In genomic region chr6:128527375-128527774, GRCh38 we compare ENCODE assay signal across 14 cellular contexts. TPM values are rescaled to one million over a fixed set of nuclear protein-coding genes. Genes with fewer than 3 reads are reported as not detected.
DNase-seq lines count a peak whose midpoint lies in the region; ATAC-seq, FAIRE-seq and TF ChIP-seq lines count a peak whose summit lies in the region.
"Had no signal": no experiment of that assay in that cellular context is flagged by ENCODE, and none has a peak within 500 bp of the region (broad histone marks: within the 10 kb centered on the region; RNA-seq: fewer than 3 reads in every experiment).

No MANE protein-coding gene starts in this region.

- no peaks in the 10 kb centered on the region for H3K36me3 Mint-ChIP-seq in astrocyte (ENCODE audit: low read depth, unreplicated experiment)
- no peaks in the 10 kb centered on the region for H3K36me3 Mint-ChIP-seq in T-cell
- H3K36me3 Mint-ChIP-seq: CD14-positive monocyte; CD8-positive, alpha-beta T cell had no signal

- H2AK5ac ChIP-seq in neuronal stem cell (ENCODE audit: low read depth, low read length), result no peak overlapping the region

- H4K20me1 ChIP-seq in astrocyte (ENCODE audit: insufficient read depth, low read length), result no peaks in the 10 kb centered on the region

- H3K79me2 ChIP-seq in astrocyte (ENCODE audit: insufficient read depth, low read length), result no peaks in the 10 kb centered on the region

- no CpG with 5 or more reads among the region's 1 CpG for WGBS in neuronal stem cell (ENCODE audit: extremely low coverage in 2 of 2, insufficient read length in 2 of 2, insufficient replicate concordance in 1 of 2), 2 donors
- 73 to 93% (median 84%) methylated on average over 1 of the region's 1 CpG for WGBS in spleen, 5 donors

- H3K23ac ChIP-seq in neuronal stem cell (ENCODE audit: low read depth, low read length, poor library complexity), result no peak overlapping the region

- CTCF ChIA-PET in T-cell (lab: Charles Lee), result no interaction called here

- no peak for TF ChIP-seq POLR2A in spleen (IDR thresholded peaks at IDR 0.05)

- H3K14ac ChIP-seq in neuronal stem cell (ENCODE audit: low read length), result no peak overlapping the region

- intact Hi-C loops in spleen (cut with DNase I; ENCODE audit: low total_unique reads), result no loop called here

- H3K4me1 Mint-ChIP-seq in astrocyte (ENCODE audit: low read depth, unreplicated experiment) (peaks cover 9% of the 10 kb centered on the region), T-cell (no peaks in the 10 kb centered on the region)
- H3K4me1 Mint-ChIP-seq: CD14-positive monocyte had no signal

- H3K27me3 Mint-ChIP-seq in astrocyte (ENCODE audit: low read depth, unreplicated experiment), result no peaks in the 10 kb centered on the region
- H3K27me3 Mint-ChIP-seq in T-cell, result peaks cover 16 to 28% of the 10 kb centered on the region in 2 donors

- no peaks in the 10 kb centered on the region for H3K79me1 ChIP-seq in neuronal stem cell (ENCODE audit: low read depth, low read length)

- no peak overlapping the region for H4K91ac ChIP-seq in neuronal stem cell (ENCODE audit: low read depth, low read length, poor library complexity)

- POLR2A ChIA-PET in T-cell (lab: Charles Lee), result no interaction called here

- H3K27ac ChIP-seq in astrocyte (ENCODE audit: low read depth, low read length) (no peak overlapping the region), neuronal stem cell (replicated peaks; ENCODE audit: low read length) (no peak overlapping the region), spleen (no peak overlapping the region)
- H3K27ac ChIP-seq: 22Rv1, GM23248 had no signal

- H2BK12ac ChIP-seq in neuronal stem cell (ENCODE audit: low read length), result no peak overlapping the region

- no peak overlapping the region for H3K4me2 ChIP-seq in astrocyte (ENCODE audit: low read length)
- H3K4me2 ChIP-seq in neuronal stem cell (ENCODE audit: insufficient read depth, low read length, poor library complexity, severe bottlenecking), result no peak overlapping the region

- H4K8ac ChIP-seq in neuronal stem cell (ENCODE audit: low read depth, low read length), result no peak overlapping the region

- H2BK120ac ChIP-seq in neuronal stem cell (ENCODE audit: low read depth, low read length), result no peak overlapping the region

- no peak overlapping the region for H2BK15ac ChIP-seq in neuronal stem cell (ENCODE audit: low read length)

- H3K27ac Mint-ChIP-seq in astrocyte (ENCODE audit: unreplicated experiment) (peak overlapping the region; percentile 71), T-cell (no peak overlapping the region)
- H3K27ac Mint-ChIP-seq: CD14-positive monocyte; CD8-positive, alpha-beta T cell had no signal

- H3K4me3 Mint-ChIP-seq in astrocyte (ENCODE audit: unreplicated experiment), result no peak overlapping the region
- no peak overlapping the region for H3K4me3 Mint-ChIP-seq in T-cell
- H3K4me3 Mint-ChIP-seq: CD14-positive monocyte; CD8-positive, alpha-beta T cell had no signal

- H3K18ac ChIP-seq in neuronal stem cell (ENCODE audit: low read length), result no peak overlapping the region

- peak; percentile 25 for DNase-seq in DMS 273 (lab: John Stamatoyannopoulos, UW; ENCODE audit: unreplicated experiment)
- DNase-seq in DMS 273 treated with DMSO at 0.1 percent for 48 hours (lab: John Stamatoyannopoulos, UW), result no peak
- peak; percentile 56 for DNase-seq in NCI-H524 treated with DMSO at 0.1 percent for 48 hours (lab: John Stamatoyannopoulos, UW)
- DNase-seq in astrocyte (ENCODE audit: low read depth), result no peak
- no peak for DNase-seq in neuronal stem cell (ENCODE audit: low spot score)
- DNase-seq in T-cell, result no peak
- DNase-seq in spleen, result no peak
- DNase-seq: CD8-positive, alpha-beta T cell; COR-L47; GM23248 had no signal

- no peak overlapping the region for H2BK5ac ChIP-seq in neuronal stem cell (ENCODE audit: low read length)

- H2AFZ ChIP-seq in astrocyte (ENCODE audit: low read depth, low read length) (no peak overlapping the region), neuronal stem cell (ENCODE audit: low read length) (peak overlapping the region; percentile 8)
- H2AFZ ChIP-seq: GM23248 had no signal

- H3K4me1 ChIP-seq in astrocyte (ENCODE audit: insufficient read depth, low read length) (no peaks in the 10 kb centered on the region), neuronal stem cell (ENCODE audit: control insufficient read depth in 2 of 2, insufficient read depth in 1 of 2, low read depth in 1 of 2, low read length in 2 of 2) (peaks cover 5 to 16% of the 10 kb centered on the region in 2 donors), spleen (no peaks in the 10 kb centered on the region)

- H3K9me3 Mint-ChIP-seq in astrocyte (ENCODE audit: unreplicated experiment) (no peaks in the 10 kb centered on the region), T-cell (no peaks in the 10 kb centered on the region)
- H3K9me3 Mint-ChIP-seq: CD8-positive, alpha-beta T cell had no signal

- FAIRE-seq in astrocyte (lab: Jason Lieb, UNC), result no peak
- FAIRE-seq: H54 had no signal

- H3K9ac ChIP-seq in astrocyte (ENCODE audit: low read length) (no peak overlapping the region), neuronal stem cell (ENCODE audit: low read depth, low read length, poor library complexity) (no peak overlapping the region)
- H3K9ac ChIP-seq: GM23248 had no signal

- H3K27me3 ChIP-seq in astrocyte (ENCODE audit: insufficient read depth, low read length) (no peaks in the 10 kb centered on the region), neuronal stem cell (ENCODE audit: control insufficient read depth in 3 of 3, insufficient read depth in 3 of 3, low read depth in 1 of 3, low read length in 3 of 3) (no peaks in the 10 kb centered on the region), spleen (replicated peaks in 1 of 7) (peaks cover 0 to 19% (median 0%) of the 10 kb centered on the region in 7 donors)

- no peak for TF ChIP-seq CTCF in astrocyte (IDR thresholded peaks at IDR 0.05; ENCODE audit: insufficient read depth, low read depth, low read length)
- no peak for TF ChIP-seq CTCF in spleen (IDR thresholded peaks at IDR 0.05 in 8 of 11, conservative IDR thresholded peaks at IDR 0.05 in 3 of 11)

- H3K9me3 ChIP-seq in astrocyte (ENCODE audit: insufficient read depth, low read depth, low read length), result no peaks in the 10 kb centered on the region
- no peaks in the 10 kb centered on the region for H3K9me3 ChIP-seq in neuronal stem cell (replicated peaks in 1 of 2; ENCODE audit: control insufficient read depth in 2 of 2, insufficient read depth in 1 of 2, low read depth in 1 of 2, low read length in 2 of 2)
- H3K9me3 ChIP-seq in spleen, result no peaks in the 10 kb centered on the region

- H3K36me3 ChIP-seq in astrocyte (ENCODE audit: insufficient read depth, low read length) (no peaks in the 10 kb centered on the region), neuronal stem cell (replicated peaks in 1 of 2; ENCODE audit: control insufficient read depth in 2 of 2, insufficient read depth in 2 of 2, low read length in 2 of 2) (no peaks in the 10 kb centered on the region), spleen (no peaks in the 10 kb centered on the region)

- no peak overlapping the region for H3K4ac ChIP-seq in neuronal stem cell (ENCODE audit: low read length)

- no peak for ATAC-seq in T-cell (replicated peaks in 1 of 4)
- ATAC-seq in GM19463 (IDR thresholded peaks at IDR 0.05; ENCODE audit: unreplicated experiment), result no peak
- ATAC-seq: CD8-positive, alpha-beta T cell had no signal

- H3K4me3 ChIP-seq in astrocyte (ENCODE audit: insufficient read depth, low read depth, low read length), result no peak overlapping the region
- H3K4me3 ChIP-seq in neuronal stem cell (ENCODE audit: low read length in 2 of 2), result no peak overlapping the region
- no peak overlapping the region for H3K4me3 ChIP-seq in spleen
- H3K4me3 ChIP-seq: GM23248 had no signal

RNA-seq across cellular contexts. Expression of gene PTPRK, which starts 7.0 kb away (rescaled TPM):
- 139 and 159 TPM in 2 replicates for total RNA-seq in astrocyte
- polyA plus RNA-seq in neuronal stem cell (2013, experiment 1 of 2), result 17.7 TPM
- polyA plus RNA-seq in neuronal stem cell (2013, experiment 2 of 2), result 16.8 TPM
- total RNA-seq in T-cell, result 10 to 100 TPM in 1 of 5 donors, 1 to 10 TPM in 4; 2.1 to 11.1 (median 7.3) TPM
- total RNA-seq in spleen, result 10 to 100 TPM; 22.1 to 67.8 (median 41.4) TPM
- polyA plus RNA-seq in spleen, result 1 to 10 TPM; 3.3 to 4.4 (median 4.0) TPM
- polyA plus RNA-seq: CD14-positive monocyte had no signal

Comparison
In these comparisons a context has a peak if more than half of its experiments do, and no peak if none do; other contexts are left out.
1. DNase-seq: peak in DMS 273 (single experiment) and NCI-H524 treated with DMSO at 0.1 percent for 48 hours (single experiment); none in DMS 273 treated with DMSO at 0.1 percent for 48 hours (single experiment), astrocyte (single experiment), neuronal stem cell (single experiment), T-cell (0 of 34) and spleen (single experiment).